Comparison of ENCODE assay signal across 1 cellular context in the genomic region with DNA sequence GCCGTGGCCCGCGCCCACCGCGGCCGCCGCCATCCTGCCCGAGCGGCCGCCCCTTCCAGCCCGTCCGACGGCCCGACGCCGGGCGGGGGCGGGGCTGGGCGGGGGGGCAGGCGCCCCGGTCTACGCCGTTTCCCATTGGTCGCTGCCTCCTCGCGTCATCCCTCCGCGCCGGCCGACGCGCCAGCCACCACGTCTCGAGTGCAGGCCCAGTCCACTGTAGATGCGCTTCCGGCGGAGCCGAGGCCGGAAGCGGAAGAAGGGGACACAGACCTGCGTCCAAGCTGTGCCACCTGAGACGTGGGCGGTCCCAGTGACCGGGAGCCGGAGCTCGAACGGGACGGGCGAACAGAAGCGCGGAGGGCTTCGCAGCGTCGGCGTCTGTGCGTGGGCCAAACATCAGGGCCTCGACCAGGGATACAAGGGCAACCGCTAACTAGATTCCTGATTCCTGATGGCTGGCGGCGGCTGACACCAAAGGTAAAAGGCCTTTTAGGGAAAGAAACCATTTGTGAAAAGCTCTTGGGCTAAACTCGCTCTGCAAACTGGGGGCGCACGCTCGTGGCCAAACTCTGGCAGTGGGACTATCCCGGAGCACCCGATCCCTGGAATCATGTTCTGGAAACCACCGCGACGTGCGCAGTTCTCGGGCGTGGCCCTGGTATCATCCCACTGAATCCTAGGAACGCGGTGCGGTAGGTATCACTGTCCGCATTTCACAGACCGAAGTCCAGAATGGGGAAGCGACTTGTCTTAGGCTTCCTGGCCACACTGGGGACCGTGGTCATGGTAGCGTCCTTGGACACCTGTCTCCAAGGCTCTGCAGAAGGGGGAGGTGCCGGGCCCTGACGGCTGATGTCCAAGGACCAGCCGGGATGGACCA.
TF ChIP-seq lines count a peak whose summit lies in the region.

TSS of gene SLC35E1 (minus strand) at position 84 of the 880 bp plus-strand sequence. CDS start at position 33, 51 bp downstream.

TF ChIP-seq in K562, 482 proteins besides CTCF, POLR2A, EP300 and RAD21 (continued from another document and continues in another):
- TF ChIP-seq LEF1 (IDR thresholded peaks at IDR 0.05) (no peak), SRF (CRISPR knock-in tag; IDR thresholded peaks at IDR 0.05) (peak in 1 of 2 experiments; percentile 18; a peak in 1 of 4 replicates), XRCC3 (IDR thresholded peaks at IDR 0.05) (no peak), CREB1 (IDR thresholded peaks at IDR 0.05) (peak; percentile 99), CREB1 (CRISPR knock-in tag; IDR thresholded peaks at IDR 0.05) (peak; percentile 99), HNRNPUL1 (IDR thresholded peaks at IDR 0.05; ENCODE audit: low read length) (no peak), GATAD2A (IDR thresholded peaks at IDR 0.05) (no peak), EHMT2 (IDR thresholded peaks at IDR 0.05) (no peak), ELF4 (CRISPR knock-in tag; IDR thresholded peaks at IDR 0.05) (no peak), SP2 (IDR thresholded peaks at IDR 0.05; ENCODE audit: extremely low read depth, low read depth, low read length, poor library complexity, severe bottlenecking) (no peak), ZNF277 (CRISPR knock-in tag; IDR thresholded peaks at IDR 0.05; ENCODE audit: borderline replicate concordance) (no peak), ZNF184 (CRISPR knock-in tag; IDR thresholded peaks at IDR 0.05) (no peak), MXI1 (IDR thresholded peaks at IDR 0.05; ENCODE audit: low read depth, low read length) (peak; percentile 37; the same call in 1 of the 2 replicates), RREB1 (CRISPR knock-in tag; IDR thresholded peaks at IDR 0.05) (no peak), ZBED1 (IDR thresholded peaks at IDR 0.05) (no peak), ZNF232 (CRISPR knock-in tag; IDR thresholded peaks at IDR 0.05) (no peak), ZNF197 (CRISPR knock-in tag; IDR thresholded peaks at IDR 0.05; ENCODE audit: low read depth) (no peak), NUFIP1 (IDR thresholded peaks at IDR 0.05; ENCODE audit: partially characterized antibody) (no peak), RAD51 (IDR thresholded peaks at IDR 0.05; ENCODE audit: borderline replicate concordance, low read depth) (no peak), NR4A1 (CRISPR knock-in tag; IDR thresholded peaks at IDR 0.05) (no peak), NR4A1 (tag; IDR thresholded peaks at IDR 0.05) (no peak)
- TF ChIP-seq, protein P1, sequence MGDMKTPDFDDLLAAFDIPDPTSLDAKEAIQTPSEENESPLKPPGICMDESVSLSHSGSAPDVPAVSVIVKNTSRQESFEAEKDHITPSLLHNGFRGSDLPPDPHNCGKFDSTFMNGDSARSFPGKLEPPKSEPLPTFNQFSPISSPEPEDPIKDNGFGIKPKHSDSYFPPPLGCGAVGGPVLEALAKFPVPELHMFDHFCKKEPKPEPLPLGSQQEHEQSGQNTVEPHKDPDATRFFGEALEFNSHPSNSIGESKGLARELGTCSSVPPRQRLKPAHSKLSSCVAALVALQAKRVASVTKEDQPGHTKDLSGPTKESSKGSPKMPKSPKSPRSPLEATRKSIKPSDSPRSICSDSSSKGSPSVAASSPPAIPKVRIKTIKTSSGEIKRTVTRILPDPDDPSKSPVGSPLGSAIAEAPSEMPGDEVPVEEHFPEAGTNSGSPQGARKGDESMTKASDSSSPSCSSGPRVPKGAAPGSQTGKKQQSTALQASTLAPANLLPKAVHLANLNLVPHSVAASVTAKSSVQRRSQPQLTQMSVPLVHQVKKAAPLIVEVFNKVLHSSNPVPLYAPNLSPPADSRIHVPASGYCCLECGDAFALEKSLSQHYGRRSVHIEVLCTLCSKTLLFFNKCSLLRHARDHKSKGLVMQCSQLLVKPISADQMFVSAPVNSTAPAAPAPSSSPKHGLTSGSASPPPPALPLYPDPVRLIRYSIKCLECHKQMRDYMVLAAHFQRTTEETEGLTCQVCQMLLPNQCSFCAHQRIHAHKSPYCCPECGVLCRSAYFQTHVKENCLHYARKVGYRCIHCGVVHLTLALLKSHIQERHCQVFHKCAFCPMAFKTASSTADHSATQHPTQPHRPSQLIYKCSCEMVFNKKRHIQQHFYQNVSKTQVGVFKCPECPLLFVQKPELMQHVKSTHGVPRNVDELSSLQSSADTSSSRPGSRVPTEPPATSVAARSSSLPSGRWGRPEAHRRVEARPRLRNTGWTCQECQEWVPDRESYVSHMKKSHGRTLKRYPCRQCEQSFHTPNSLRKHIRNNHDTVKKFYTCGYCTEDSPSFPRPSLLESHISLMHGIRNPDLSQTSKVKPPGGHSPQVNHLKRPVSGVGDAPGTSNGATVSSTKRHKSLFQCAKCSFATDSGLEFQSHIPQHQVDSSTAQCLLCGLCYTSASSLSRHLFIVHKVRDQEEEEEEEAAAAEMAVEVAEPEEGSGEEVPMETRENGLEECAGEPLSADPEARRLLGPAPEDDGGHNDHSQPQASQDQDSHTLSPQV (IDR thresholded peaks at IDR 0.05): no peak
- TF ChIP-seq, protein P2, sequence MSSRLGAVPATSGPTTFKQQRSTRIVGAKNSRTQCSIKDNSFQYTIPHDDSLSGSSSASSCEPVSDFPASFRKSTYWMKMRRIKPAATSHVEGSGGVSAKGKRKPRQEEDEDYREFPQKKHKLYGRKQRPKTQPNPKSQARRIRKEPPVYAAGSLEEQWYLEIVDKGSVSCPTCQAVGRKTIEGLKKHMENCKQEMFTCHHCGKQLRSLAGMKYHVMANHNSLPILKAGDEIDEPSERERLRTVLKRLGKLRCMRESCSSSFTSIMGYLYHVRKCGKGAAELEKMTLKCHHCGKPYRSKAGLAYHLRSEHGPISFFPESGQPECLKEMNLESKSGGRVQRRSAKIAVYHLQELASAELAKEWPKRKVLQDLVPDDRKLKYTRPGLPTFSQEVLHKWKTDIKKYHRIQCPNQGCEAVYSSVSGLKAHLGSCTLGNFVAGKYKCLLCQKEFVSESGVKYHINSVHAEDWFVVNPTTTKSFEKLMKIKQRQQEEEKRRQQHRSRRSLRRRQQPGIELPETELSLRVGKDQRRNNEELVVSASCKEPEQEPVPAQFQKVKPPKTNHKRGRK (tag; IDR thresholded peaks at IDR 0.05): no peak
- TF ChIP-seq, protein P3, sequence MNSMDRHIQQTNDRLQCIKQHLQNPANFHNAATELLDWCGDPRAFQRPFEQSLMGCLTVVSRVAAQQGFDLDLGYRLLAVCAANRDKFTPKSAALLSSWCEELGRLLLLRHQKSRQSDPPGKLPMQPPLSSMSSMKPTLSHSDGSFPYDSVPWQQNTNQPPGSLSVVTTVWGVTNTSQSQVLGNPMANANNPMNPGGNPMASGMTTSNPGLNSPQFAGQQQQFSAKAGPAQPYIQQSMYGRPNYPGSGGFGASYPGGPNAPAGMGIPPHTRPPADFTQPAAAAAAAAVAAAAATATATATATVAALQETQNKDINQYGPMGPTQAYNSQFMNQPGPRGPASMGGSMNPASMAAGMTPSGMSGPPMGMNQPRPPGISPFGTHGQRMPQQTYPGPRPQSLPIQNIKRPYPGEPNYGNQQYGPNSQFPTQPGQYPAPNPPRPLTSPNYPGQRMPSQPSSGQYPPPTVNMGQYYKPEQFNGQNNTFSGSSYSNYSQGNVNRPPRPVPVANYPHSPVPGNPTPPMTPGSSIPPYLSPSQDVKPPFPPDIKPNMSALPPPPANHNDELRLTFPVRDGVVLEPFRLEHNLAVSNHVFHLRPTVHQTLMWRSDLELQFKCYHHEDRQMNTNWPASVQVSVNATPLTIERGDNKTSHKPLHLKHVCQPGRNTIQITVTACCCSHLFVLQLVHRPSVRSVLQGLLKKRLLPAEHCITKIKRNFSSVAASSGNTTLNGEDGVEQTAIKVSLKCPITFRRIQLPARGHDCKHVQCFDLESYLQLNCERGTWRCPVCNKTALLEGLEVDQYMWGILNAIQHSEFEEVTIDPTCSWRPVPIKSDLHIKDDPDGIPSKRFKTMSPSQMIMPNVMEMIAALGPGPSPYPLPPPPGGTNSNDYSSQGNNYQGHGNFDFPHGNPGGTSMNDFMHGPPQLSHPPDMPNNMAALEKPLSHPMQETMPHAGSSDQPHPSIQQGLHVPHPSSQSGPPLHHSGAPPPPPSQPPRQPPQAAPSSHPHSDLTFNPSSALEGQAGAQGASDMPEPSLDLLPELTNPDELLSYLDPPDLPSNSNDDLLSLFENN (IDR thresholded peaks at IDR 0.05; ENCODE audit: low read depth in 2 of 2, low read length in 2 of 2): no peak
- TF ChIP-seq, protein P4, sequence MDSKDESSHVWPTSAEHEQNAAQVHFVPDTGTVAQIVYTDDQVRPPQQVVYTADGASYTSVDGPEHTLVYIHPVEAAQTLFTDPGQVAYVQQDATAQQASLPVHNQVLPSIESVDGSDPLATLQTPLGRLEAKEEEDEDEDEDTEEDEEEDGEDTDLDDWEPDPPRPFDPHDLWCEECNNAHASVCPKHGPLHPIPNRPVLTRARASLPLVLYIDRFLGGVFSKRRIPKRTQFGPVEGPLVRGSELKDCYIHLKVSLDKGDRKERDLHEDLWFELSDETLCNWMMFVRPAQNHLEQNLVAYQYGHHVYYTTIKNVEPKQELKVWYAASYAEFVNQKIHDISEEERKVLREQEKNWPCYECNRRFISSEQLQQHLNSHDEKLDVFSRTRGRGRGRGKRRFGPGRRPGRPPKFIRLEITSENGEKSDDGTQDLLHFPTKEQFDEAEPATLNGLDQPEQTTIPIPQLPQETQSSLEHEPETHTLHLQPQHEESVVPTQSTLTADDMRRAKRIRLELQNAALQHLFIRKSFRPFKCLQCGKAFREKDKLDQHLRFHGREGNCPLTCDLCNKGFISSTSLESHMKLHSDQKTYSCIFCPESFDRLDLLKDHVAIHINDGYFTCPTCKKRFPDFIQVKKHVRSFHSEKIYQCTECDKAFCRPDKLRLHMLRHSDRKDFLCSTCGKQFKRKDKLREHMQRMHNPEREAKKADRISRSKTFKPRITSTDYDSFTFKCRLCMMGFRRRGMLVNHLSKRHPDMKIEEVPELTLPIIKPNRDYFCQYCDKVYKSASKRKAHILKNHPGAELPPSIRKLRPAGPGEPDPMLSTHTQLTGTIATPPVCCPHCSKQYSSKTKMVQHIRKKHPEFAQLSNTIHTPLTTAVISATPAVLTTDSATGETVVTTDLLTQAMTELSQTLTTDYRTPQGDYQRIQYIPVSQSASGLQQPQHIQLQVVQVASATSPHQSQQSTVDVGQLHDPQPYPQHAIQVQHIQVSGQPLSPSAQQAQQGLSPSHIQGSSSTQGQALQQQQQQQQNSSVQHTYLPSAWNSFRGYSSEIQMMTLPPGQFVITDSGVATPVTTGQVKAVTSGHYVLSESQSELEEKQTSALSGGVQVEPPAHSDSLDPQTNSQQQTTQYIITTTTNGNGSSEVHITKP (IDR thresholded peaks at IDR 0.05; ENCODE audit: partially characterized antibody): peak; percentile 26
- TF ChIP-seq, protein P5, sequence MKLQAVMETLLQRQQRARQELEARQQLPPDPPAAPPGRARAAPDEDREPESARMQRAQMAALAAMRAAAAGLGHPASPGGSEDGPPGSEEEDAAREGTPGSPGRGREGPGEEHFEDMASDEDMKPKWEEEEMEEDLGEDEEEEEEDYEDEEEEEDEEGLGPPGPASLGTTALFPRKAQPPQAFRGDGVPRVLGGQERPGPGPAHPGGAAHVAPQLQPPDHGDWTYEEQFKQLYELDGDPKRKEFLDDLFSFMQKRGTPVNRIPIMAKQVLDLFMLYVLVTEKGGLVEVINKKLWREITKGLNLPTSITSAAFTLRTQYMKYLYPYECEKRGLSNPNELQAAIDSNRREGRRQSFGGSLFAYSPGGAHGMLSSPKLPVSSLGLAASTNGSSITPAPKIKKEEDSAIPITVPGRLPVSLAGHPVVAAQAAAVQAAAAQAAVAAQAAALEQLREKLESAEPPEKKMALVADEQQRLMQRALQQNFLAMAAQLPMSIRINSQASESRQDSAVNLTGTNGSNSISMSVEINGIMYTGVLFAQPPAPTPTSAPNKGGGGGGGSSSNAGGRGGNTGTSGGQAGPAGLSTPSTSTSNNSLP (IDR thresholded peaks at IDR 0.05; ENCODE audit: borderline replicate concordance, low read depth, low read length): no peak
- TF ChIP-seq, protein P6, sequence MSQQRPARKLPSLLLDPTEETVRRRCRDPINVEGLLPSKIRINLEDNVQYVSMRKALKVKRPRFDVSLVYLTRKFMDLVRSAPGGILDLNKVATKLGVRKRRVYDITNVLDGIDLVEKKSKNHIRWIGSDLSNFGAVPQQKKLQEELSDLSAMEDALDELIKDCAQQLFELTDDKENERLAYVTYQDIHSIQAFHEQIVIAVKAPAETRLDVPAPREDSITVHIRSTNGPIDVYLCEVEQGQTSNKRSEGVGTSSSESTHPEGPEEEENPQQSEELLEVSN (IDR thresholded peaks at IDR 0.05; ENCODE audit: borderline replicate concordance in 1 of 2, extremely low read depth in 1 of 2, insufficient read depth in 1 of 2, insufficient read length in 1 of 2, low read depth in 1 of 2, low read length in 1 of 2, poor library complexity in 1 of 2, severe bottlenecking in 1 of 2): peak in 1 of 2 experiments; percentile 36
